In the genomic region with DNA sequence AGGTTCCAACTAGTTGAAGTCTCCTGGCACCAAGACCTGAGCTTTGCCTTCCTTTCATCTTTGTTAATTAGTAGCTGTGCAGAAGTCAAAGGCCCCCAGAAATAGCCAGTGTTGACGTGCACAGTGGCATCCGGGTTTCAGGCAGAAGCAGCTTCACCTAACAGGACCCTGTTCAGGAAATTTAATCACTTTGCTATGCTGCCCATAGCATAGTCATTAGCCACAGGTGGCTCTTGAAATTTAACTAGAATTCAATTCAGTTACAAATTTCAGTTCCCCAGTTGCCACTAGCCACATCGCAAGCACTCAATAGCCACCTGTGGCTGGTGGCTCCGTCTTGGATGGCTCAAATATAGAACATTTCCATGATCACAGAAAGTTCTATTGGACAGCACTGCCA, we compare ENCODE assay signal across 16 cellular contexts.
DNase-seq lines count a peak whose midpoint lies in the region; ATAC-seq, FAIRE-seq and TF ChIP-seq lines count a peak whose summit lies in the region.
"Had no signal": no experiment of that assay in that cellular context is flagged by ENCODE, and none has a peak within 500 bp of the region (broad histone marks: within the 10 kb centered on the region; RNA-seq: fewer than 3 reads in every experiment).

No MANE protein-coding gene starts in this region.

- TF ChIP-seq RAD21 in GM12878 (IDR thresholded peaks at IDR 0.05; ENCODE audit: insufficient read depth, low read depth, low read length) = no peak

- TF ChIP-seq POLR2A in GM12878 (IDR thresholded peaks at IDR 0.05; ENCODE audit: low read depth, low read length) = no peak

- H3K27ac ChIP-seq in GM12878 (ENCODE audit: control insufficient read depth, insufficient read depth) = no peak overlapping the region

- no TSS peak for BruUV-seq in GM12878 (replicated peaks; lab: Mats Ljungman, UMichigan)

- no peaks in the 10 kb centered on the region; the same call in 2 of the 3 replicates for H3K9me3 ChIP-seq in GM12878 (replicated peaks; ENCODE audit: control insufficient read depth, insufficient read depth, low read length)
- H3K9me3 ChIP-seq: BE2C had no signal

- in situ Hi-C loops in GM12878 (cut with MboI) = no loop called here

- no peaks in the 10 kb centered on the region for H3K9me3 Mint-ChIP-seq in stimulated activated memory B cell treated with anti-CD40 and anti-IgM and Interleukin-4, amounts not matched to agents 10 μg/mL and 1 μg/mL and 100 μg/mL, for 72 hours
- H3K9me3 Mint-ChIP-seq: activated naive CD8-positive, alpha-beta T cell treated with anti-CD3 and anti-CD28 coated beads, Interleukin-2, amount 10 ng/mL, durations not matched to agents 7 days and 5 days; immature natural killer cell had no signal

- TF ChIP-seq CTCF in GM12878 (IDR thresholded peaks at IDR 0.05 in 2 of 3, conservative IDR thresholded peaks at IDR 0.05 in 1 of 3; ENCODE audit: control insufficient read depth in 2 of 3, extremely low read depth in 1 of 3, insufficient read depth in 1 of 3, low read depth in 3 of 3, low read length in 3 of 3) = no peak

- H3K4me3 Mint-ChIP-seq in stimulated activated memory B cell treated with anti-CD40 and anti-IgM and Interleukin-4, amounts not matched to agents 10 μg/mL and 1 μg/mL and 100 μg/mL, for 72 hours = no peak overlapping the region
- H3K4me3 Mint-ChIP-seq: activated naive CD8-positive, alpha-beta T cell treated with anti-CD3 and anti-CD28 coated beads, Interleukin-2, amount 10 ng/mL, durations not matched to agents 7 days and 5 days; immature natural killer cell had no signal

- no peak overlapping the region for H3K27ac Mint-ChIP-seq in stimulated activated memory B cell treated with anti-CD40 and anti-IgM and Interleukin-4, amounts not matched to agents 10 μg/mL and 1 μg/mL and 100 μg/mL, for 72 hours
- H3K27ac Mint-ChIP-seq: immature natural killer cell had no signal

- no peaks in the 10 kb centered on the region for H3K4me1 Mint-ChIP-seq in stimulated activated memory B cell treated with anti-CD40 and anti-IgM and Interleukin-4, amounts not matched to agents 10 μg/mL and 1 μg/mL and 100 μg/mL, for 72 hours
- H3K4me1 Mint-ChIP-seq: immature natural killer cell had no signal

- SMC1A ChIA-PET in GM12878 (lab: Charles Lee; ENCODE audit: uncharacterized antibody, unreplicated experiment) = no interaction called here

- no peaks in the 10 kb centered on the region for H3K79me2 ChIP-seq in GM12878 (ENCODE audit: control insufficient read depth, insufficient read depth, low read length)

- POLR2A ChIA-PET in GM12878 (lab: Charles Lee) = no interaction called here

- H3K27me3 Mint-ChIP-seq in stimulated activated memory B cell treated with anti-CD40 and anti-IgM and Interleukin-4, amounts not matched to agents 10 μg/mL and 1 μg/mL and 100 μg/mL, for 72 hours = peaks cover 18% of the 10 kb centered on the region
- H3K27me3 Mint-ChIP-seq: naive thymus-derived CD4-positive, alpha-beta T cell had no signal

- 5% methylated on average over 4 of the region's 4 CpGs for WGBS in GM12878 (ENCODE audit: insufficient coverage, insufficient replicate concordance, low lambda C conversion rate, missing lambda C conversion rate)

- intact Hi-C loops in GM12878 (cut with micrococcal nuclease; ENCODE audit: unreplicated experiment) = no loop called here

- no peaks in the 10 kb centered on the region for H3K36me3 Mint-ChIP-seq in stimulated activated memory B cell treated with anti-CD40 and anti-IgM and Interleukin-4, amounts not matched to agents 10 μg/mL and 1 μg/mL and 100 μg/mL, for 72 hours
- H3K36me3 Mint-ChIP-seq: activated naive CD8-positive, alpha-beta T cell treated with anti-CD3 and anti-CD28 coated beads, Interleukin-2, amount 10 ng/mL, durations not matched to agents 7 days and 5 days; immature natural killer cell had no signal

- peak overlapping the region; percentile 39; the same call in 1 of the 2 replicates for H2AFZ ChIP-seq in GM12878 (ENCODE audit: control insufficient read depth, low read depth, low read length)

- no peak for TF ChIP-seq EP300 in GM12878 (IDR thresholded peaks at IDR 0.05; ENCODE audit: borderline replicate concordance in 1 of 2, control insufficient read depth in 1 of 2, low read depth in 2 of 2, low read length in 2 of 2)

- no peaks in the 10 kb centered on the region; a peak in 1 of 4 replicates for H3K27me3 ChIP-seq in GM12878 (replicated peaks in 1 of 2; ENCODE audit: control insufficient read depth in 2 of 2, insufficient read depth in 2 of 2, low read length in 1 of 2)
- H3K27me3 ChIP-seq: BE2C had no signal

- no peaks in the 10 kb centered on the region for H3K36me3 ChIP-seq in GM12878 (ENCODE audit: control insufficient read depth in 2 of 2, insufficient read depth in 2 of 2, low read length in 1 of 2)
- H3K36me3 ChIP-seq: BE2C had no signal

- peaks cover 24% of the 10 kb centered on the region for H3K4me1 ChIP-seq in GM12878 (ENCODE audit: control insufficient read depth, insufficient read depth, low read length)
- H3K4me1 ChIP-seq: BE2C had no signal

- H3K9ac ChIP-seq in GM12878 (ENCODE audit: control insufficient read depth, insufficient read depth, low read length) = no peak overlapping the region

- RAD21 ChIA-PET in GM12878 (lab: Charles Lee; ENCODE audit: unreplicated experiment) = no interaction called here

- peak; percentile 79 for ATAC-seq in GM18867 (IDR thresholded peaks at IDR 0.05; ENCODE audit: unreplicated experiment)
- peak; percentile 58 for ATAC-seq in GM21515 (IDR thresholded peaks at IDR 0.05; ENCODE audit: unreplicated experiment)
- ATAC-seq in HG03064 (IDR thresholded peaks at IDR 0.05; ENCODE audit: low read depth, unreplicated experiment) = peak; percentile 70
- peak; percentile 88 for ATAC-seq in GM12878
- ATAC-seq in stimulated activated memory B cell treated with anti-CD40 and anti-IgM and Interleukin-4, amounts not matched to agents 10 μg/mL and 1 μg/mL and 100 μg/mL, for 72 hours = no peak

- H3K4me2 ChIP-seq in GM12878 (ENCODE audit: control insufficient read depth, insufficient read depth) = no peak overlapping the region

- CTCF ChIA-PET in GM12878 (lab: Yijun Ruan, JAX) = no interaction called here

- FAIRE-seq in GM12878 (lab: Jason Lieb, UNC) = no peak

- H3K4me3 ChIP-seq in GM12878 = no peak overlapping the region

- H4K20me1 ChIP-seq in GM12878 (ENCODE audit: control insufficient read depth, insufficient read depth) = no peaks in the 10 kb centered on the region

- DNase-seq in GM12878 (ENCODE audit: low read depth, low spot score) (peak; percentile 66), NCI-H524 treated with DMSO at 0.1 percent for 48 hours (lab: John Stamatoyannopoulos, UW) (no peak), NCI-H226 (no peak), KG1 (lab: John Stamatoyannopoulos, UW) (no peak)
- DNase-seq: activated CD8-positive, alpha-beta memory T cell treated with anti-CD3 and anti-CD28 coated beads for 24 hours; activated naive CD8-positive, alpha-beta T cell treated with anti-CD3 and anti-CD28 coated beads, Interleukin-2, amount 10 ng/mL, durations not matched to agents 7 days and 5 days; BE2C; GOT3; immature natural killer cell; NCI-H187; T-helper 1 cell had no signal

TF ChIP-seq in GM12878, 131 proteins besides CTCF, POLR2A, EP300 and RAD21:
- TF ChIP-seq ZBED1 (IDR thresholded peaks at IDR 0.05; ENCODE audit: borderline replicate concordance) = no peak
- TF ChIP-seq CBX5 (IDR thresholded peaks at IDR 0.05; ENCODE audit: low read depth) = no peak
- TF ChIP-seq ZNF274 (IDR thresholded peaks at IDR 0.05; ENCODE audit: insufficient read depth, insufficient read length) = no peak
- no peak for TF ChIP-seq SRF (IDR thresholded peaks at IDR 0.05; ENCODE audit: low read depth in 2 of 2, low read length in 2 of 2)
- no peak for TF ChIP-seq MYC (IDR thresholded peaks at IDR 0.05; ENCODE audit: insufficient read depth, insufficient read length, insufficient replicate concordance, low read length, severe bottlenecking)
- no peak for TF ChIP-seq POU2F2 (IDR thresholded peaks at IDR 0.05; ENCODE audit: borderline replicate concordance, low read depth, low read length)
- TF ChIP-seq STAT1 (conservative IDR thresholded peaks at IDR 0.05) = no peak
- peak; percentile 54; the same call in 1 of the 2 replicates for TF ChIP-seq SPI1 (IDR thresholded peaks at IDR 0.05; ENCODE audit: borderline replicate concordance, insufficient read depth, low read depth, low read length)
- 0 out of 2 replicates have a peak, but pooled peaks have one; percentile 16 for TF ChIP-seq NR2F1 (conservative IDR thresholded peaks at IDR 0.05)
- TF ChIP-seq MTA2 (IDR thresholded peaks at IDR 0.05; ENCODE audit: low read depth) = peak; percentile 68; the same call in 1 of the 2 replicates
- no peak for TF ChIP-seq PAX5 (IDR thresholded peaks at IDR 0.05; ENCODE audit: borderline replicate concordance, low read depth, low read length)
- TF ChIP-seq, protein P1, sequence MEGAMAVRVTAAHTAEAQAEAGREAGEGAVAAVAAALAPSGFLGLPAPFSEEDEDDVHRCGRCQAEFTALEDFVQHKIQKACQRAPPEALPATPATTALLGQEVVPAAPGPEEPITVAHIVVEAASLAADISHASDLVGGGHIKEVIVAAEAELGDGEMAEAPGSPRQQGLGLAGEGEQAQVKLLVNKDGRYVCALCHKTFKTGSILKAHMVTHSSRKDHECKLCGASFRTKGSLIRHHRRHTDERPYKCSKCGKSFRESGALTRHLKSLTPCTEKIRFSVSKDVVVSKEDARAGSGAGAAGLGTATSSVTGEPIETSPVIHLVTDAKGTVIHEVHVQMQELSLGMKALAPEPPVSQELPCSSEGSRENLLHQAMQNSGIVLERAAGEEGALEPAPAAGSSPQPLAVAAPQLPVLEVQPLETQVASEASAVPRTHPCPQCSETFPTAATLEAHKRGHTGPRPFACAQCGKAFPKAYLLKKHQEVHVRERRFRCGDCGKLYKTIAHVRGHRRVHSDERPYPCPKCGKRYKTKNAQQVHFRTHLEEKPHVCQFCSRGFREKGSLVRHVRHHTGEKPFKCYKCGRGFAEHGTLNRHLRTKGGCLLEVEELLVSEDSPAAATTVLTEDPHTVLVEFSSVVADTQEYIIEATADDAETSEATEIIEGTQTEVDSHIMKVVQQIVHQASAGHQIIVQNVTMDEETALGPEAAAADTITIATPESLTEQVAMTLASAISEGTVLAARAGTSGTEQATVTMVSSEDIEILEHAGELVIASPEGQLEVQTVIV (IDR thresholded peaks at IDR 0.05; ENCODE audit: borderline replicate concordance, partially characterized antibody) = no peak
- TF ChIP-seq BCL11A (IDR thresholded peaks at IDR 0.05; ENCODE audit: low read depth, low read length) = peak; percentile 38; the same call in 1 of the 2 replicates
- TF ChIP-seq MEF2B (IDR thresholded peaks at IDR 0.05; ENCODE audit: partially characterized antibody, poor library complexity, severe bottlenecking) = peak; percentile 38
- TF ChIP-seq ZNF384 (IDR thresholded peaks at IDR 0.05; ENCODE audit: borderline replicate concordance, low read depth, low read length) = no peak
- no peak for TF ChIP-seq ZZZ3 (IDR thresholded peaks at IDR 0.05; ENCODE audit: control insufficient read depth, insufficient read length, low read depth)
